8 cellular contexts compared by ENCODE assay signal in the genomic region with DNA sequence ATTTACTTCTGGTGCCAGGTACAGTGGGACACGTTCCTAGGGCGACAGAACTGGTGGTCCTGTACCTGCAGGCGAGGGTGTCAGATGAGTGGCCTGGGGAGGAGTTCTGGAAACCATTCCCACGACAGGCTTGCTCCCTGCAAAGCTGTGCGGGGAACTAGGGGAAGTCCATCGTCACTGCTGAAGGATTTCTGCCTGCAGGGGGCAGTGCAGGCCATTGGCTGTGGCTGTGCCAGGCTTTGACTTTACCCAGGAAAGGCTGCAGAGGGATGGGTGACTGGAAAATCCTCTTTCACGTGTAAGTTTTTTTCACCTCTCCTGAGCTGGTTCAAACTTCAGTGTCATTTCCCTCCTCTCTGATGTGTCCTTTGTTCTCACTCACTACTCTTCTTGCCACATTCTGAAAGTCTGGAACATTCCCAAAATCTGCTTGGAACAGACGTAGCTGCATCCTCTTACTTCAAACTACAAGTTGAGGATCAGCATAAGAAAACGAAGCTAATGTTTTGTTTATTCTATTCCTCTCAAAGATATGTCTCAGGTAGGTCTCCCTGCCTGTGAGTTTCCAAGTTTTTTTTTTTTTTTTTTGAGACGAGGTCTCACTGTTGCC.
DNase-seq lines count a peak whose midpoint lies in the region; ATAC-seq and TF ChIP-seq lines count a peak whose summit lies in the region.

No MANE protein-coding gene starts in this region.

- H3K27me3 ChIP-seq in WERI-Rb-1 (ENCODE audit: insufficient read depth, low read depth, severe bottlenecking) (no peaks in the 10 kb centered on the region), right lobe of liver (no peaks in the 10 kb centered on the region)

- 9% methylated on average over 10 of the region's 10 CpGs for WGBS in right lobe of liver (ENCODE audit: insufficient coverage, low coverage, low lambda C conversion rate, missing lambda C conversion rate)

- H3K4me3 ChIP-seq in WERI-Rb-1 (ENCODE audit: low read depth, low read length) (no peak overlapping the region), right lobe of liver (no peak overlapping the region)

- peak; percentile 19 to 24 for DNase-seq in SHP77 (lab: John Stamatoyannopoulos, UW)
- DNase-seq in SHP77 treated with DMSO at 0.1 percent for 48 hours (lab: John Stamatoyannopoulos, UW), result no peak
- peak; percentile 69 for DNase-seq in NCI-H1694 (lab: John Stamatoyannopoulos, UW)
- peak; percentile 90 for DNase-seq in WERI-Rb-1
- DNase-seq in dedifferentiated amniotic fluid mesenchymal stem cell (ENCODE audit: extremely low spot score), result peak; percentile 43
- peak; percentile 80 to 81 (median 80) for DNase-seq in right lobe of liver
- DNase-seq in stimulated activated CD8-positive, alpha-beta memory T cell treated with anti-CD3 and anti-CD28 coated beads, Interleukin-15, amount 100 ng/mL, for 1 hour (ENCODE audit: low read depth), result peak; percentile 6

- H3K36me3 ChIP-seq in WERI-Rb-1, result no peaks in the 10 kb centered on the region
- H3K36me3 ChIP-seq in right lobe of liver, result no peaks in the 10 kb centered on the region

- peaks cover 0 to 5% (median 2%) of the 10 kb centered on the region in 4 donors for H3K4me1 ChIP-seq in right lobe of liver

- no peak for TF ChIP-seq POLR2A in right lobe of liver (IDR thresholded peaks at IDR 0.05)

- ATAC-seq in HG02642 (IDR thresholded peaks at IDR 0.05; ENCODE audit: poor library complexity, unreplicated experiment), result peak; percentile 65
- ATAC-seq in right lobe of liver, result peak; percentile 79 to 88 (median 88)

- intact Hi-C loops in right lobe of liver (cut with DNase I), result no loop called here

- H3K9me3 ChIP-seq in WERI-Rb-1 (ENCODE audit: severe bottlenecking) (no peaks in the 10 kb centered on the region), right lobe of liver (no peaks in the 10 kb centered on the region)

- peak; percentile 98 for TF ChIP-seq CTCF in WERI-Rb-1 (IDR thresholded peaks at IDR 0.05; ENCODE audit: low read depth, low read length)
- TF ChIP-seq CTCF in right lobe of liver (IDR thresholded peaks at IDR 0.05), result peak; percentile 70 to 91 (median 88)

- no peak overlapping the region for H3K27ac ChIP-seq in WERI-Rb-1
- H3K27ac ChIP-seq in right lobe of liver, result no peak overlapping the region
